ENCODE assay signal across 24 cellular contexts in genomic region chr17:72099919-72100318, GRCh38. TPM values are rescaled to one million over a fixed set of nuclear protein-coding genes. Genes with fewer than 3 reads are reported as not detected.
DNase-seq lines count a peak whose midpoint lies in the region; ATAC-seq and TF ChIP-seq lines count a peak whose summit lies in the region.
"Had no signal": no experiment of that assay in that cellular context is flagged by ENCODE, and none has a peak within 500 bp of the region (broad histone marks: within the 10 kb centered on the region; RNA-seq: fewer than 3 reads in every experiment).

No MANE protein-coding gene starts in this region.

- H3K4me3 ChIP-seq in AG04450 (ENCODE audit: low read depth, low read length) (no peak overlapping the region), fibroblast of lung (replicated peaks in 1 of 4; ENCODE audit: control extremely low read depth in 1 of 4, insufficient read depth in 1 of 4, low read depth in 3 of 4, low read length in 4 of 4) (no peak overlapping the region)
- H3K4me3 ChIP-seq: BLaER1 had no signal

- H3K27ac Mint-ChIP-seq in effector memory CD8-positive, alpha-beta T cell, result no peak overlapping the region
- H3K27ac Mint-ChIP-seq in osteocyte (ENCODE audit: unreplicated experiment), result no peak overlapping the region
- H3K27ac Mint-ChIP-seq: CD4-positive, alpha-beta T cell; HFFc6; T-cell had no signal

- H3K4me1 ChIP-seq in fibroblast of lung (ENCODE audit: control insufficient read depth, extremely low read depth, insufficient read depth, low read length), result no peaks in the 10 kb centered on the region
- H3K4me1 ChIP-seq: BLaER1 had no signal

- H3K9me3 Mint-ChIP-seq in effector memory CD8-positive, alpha-beta T cell, result peaks cover 10 to 16% of the 10 kb centered on the region in 2 donors
- H3K9me3 Mint-ChIP-seq in osteocyte (ENCODE audit: unreplicated experiment), result no peaks in the 10 kb centered on the region
- H3K9me3 Mint-ChIP-seq: CD4-positive, alpha-beta T cell had no signal

- H3K27me3 ChIP-seq in AG04450 (ENCODE audit: control insufficient read depth, insufficient read depth, low read length) (no peaks in the 10 kb centered on the region), fibroblast of lung (ENCODE audit: control insufficient read depth, insufficient read depth, low read length) (no peaks in the 10 kb centered on the region)
- H3K27me3 ChIP-seq: BLaER1 had no signal

- H3K9me3 ChIP-seq in AG04450 (ENCODE audit: control insufficient read depth, insufficient read depth, low read length) (no peaks in the 10 kb centered on the region), fibroblast of lung (ENCODE audit: control insufficient read depth, insufficient read depth, low read depth, low read length) (no peaks in the 10 kb centered on the region)

- no peaks in the 10 kb centered on the region for H3K36me3 Mint-ChIP-seq in effector memory CD8-positive, alpha-beta T cell (ENCODE audit: insufficient read depth)
- no peaks in the 10 kb centered on the region for H3K36me3 Mint-ChIP-seq in osteocyte (ENCODE audit: unreplicated experiment)
- H3K36me3 Mint-ChIP-seq: T-cell had no signal

- no peak overlapping the region for H3K4me3 Mint-ChIP-seq in effector memory CD8-positive, alpha-beta T cell
- no peak overlapping the region for H3K4me3 Mint-ChIP-seq in osteocyte (ENCODE audit: unreplicated experiment)
- H3K4me3 Mint-ChIP-seq: CD4-positive, alpha-beta T cell; HFFc6; T-cell had no signal

- ATAC-seq in effector memory CD8-positive, alpha-beta T cell (replicated peaks), result no peak
- ATAC-seq: Panc1, T-cell had no signal

- peak; percentile 54 for DNase-seq in AG04450 (ENCODE audit: low read depth, low spot score)
- DNase-seq in H4 (ENCODE audit: low spot score), result peak; percentile 70
- DNase-seq in RPMI7951 (ENCODE audit: low read depth), result peak; percentile 47
- peak; percentile 33 to 85 for DNase-seq in fibroblast of lung (ENCODE audit: low read depth in 2 of 2)
- no peak for DNase-seq in effector memory CD8-positive, alpha-beta T cell
- DNase-seq in activated CD4-positive, alpha-beta T cell treated with anti-CD3 and anti-CD28 coated beads for 48 hours, result no peak
- DNase-seq in activated gamma-delta T cell treated with Interleukin-2 at 50 U/mL for 16 hours, result no peak
- no peak for DNase-seq in osteocyte (ENCODE audit: extremely low spot score, unreplicated experiment)
- DNase-seq: CD4-positive, alpha-beta T cell; COR-L47; DMS79; HFFc6; KBM-7; NCI-H1092 treated with DMSO at 0.1 percent for 48 hours; NCI-H1436 treated with DMSO at 0.1 percent for 48 hours; NCI-H2029; NCI-H226; NCI-H510A treated with DMSO at 0.1 percent for 48 hours; NCI-H774; NK-92 treated with Interleukin-12 subunit alpha and Interleukin-12 subunit beta, amount 100 ng/mL, for 24 hours; T-cell had no signal

- H2AFZ ChIP-seq in fibroblast of lung (ENCODE audit: low read length), result no peak overlapping the region

- no peaks in the 10 kb centered on the region for H4K20me1 ChIP-seq in fibroblast of lung (ENCODE audit: control insufficient read depth, extremely low read depth, insufficient read depth, low read length)
- H4K20me1 ChIP-seq: BLaER1 had no signal

- CTCF ChIA-PET in AG04450 (lab: Charles Lee), result no interaction called here

- H3K79me2 ChIP-seq in fibroblast of lung (ENCODE audit: control insufficient read depth, insufficient read depth, low read length), result no peaks in the 10 kb centered on the region

- TF ChIP-seq CTCF in AG04450 (IDR thresholded peaks at IDR 0.05; ENCODE audit: low read depth, low read length), result no peak
- no peak for TF ChIP-seq CTCF in fibroblast of lung (conservative IDR thresholded peaks at IDR 0.05 in 1 of 2, IDR thresholded peaks at IDR 0.05 in 1 of 2; ENCODE audit: low read depth in 1 of 2, low read length in 2 of 2)
- no peak for TF ChIP-seq CTCF in osteocyte (IDR thresholded peaks at IDR 0.05)

- peaks cover 7% of the 10 kb centered on the region in 2 donors for H3K27me3 Mint-ChIP-seq in effector memory CD8-positive, alpha-beta T cell
- peaks cover 19% of the 10 kb centered on the region for H3K27me3 Mint-ChIP-seq in osteocyte (ENCODE audit: unreplicated experiment)

- no peaks in the 10 kb centered on the region for H3K36me3 ChIP-seq in fibroblast of lung (ENCODE audit: control insufficient read depth, insufficient read depth, low read length)
- H3K36me3 ChIP-seq: BLaER1 had no signal

- H3K4me1 Mint-ChIP-seq in effector memory CD8-positive, alpha-beta T cell (ENCODE audit: low read depth in 2 of 2), result no peaks in the 10 kb centered on the region
- H3K4me1 Mint-ChIP-seq in osteocyte (ENCODE audit: unreplicated experiment), result no peaks in the 10 kb centered on the region
- H3K4me1 Mint-ChIP-seq: T-cell had no signal

- peak overlapping the region; percentile 25 for H3K4me2 ChIP-seq in fibroblast of lung (ENCODE audit: extremely low read depth, insufficient read depth, low read length)
- H3K4me2 ChIP-seq: BLaER1 had no signal

- H3K27ac ChIP-seq in AG04450 (ENCODE audit: low read depth, low read length), result no peak overlapping the region
- no peak overlapping the region for H3K27ac ChIP-seq in fibroblast of lung (ENCODE audit: insufficient read depth, low read length)
- H3K27ac ChIP-seq: BLaER1 had no signal

- POLR2A ChIA-PET in AG04450 (lab: Yijun Ruan, JAX), result interaction anchor here (0.5 to 0.9 kb wide), 2 partner anchors 21 to 61 kb away, joined by 3 to 4 read pairs; partner anchors contain the start of gene SOX9

- no peak overlapping the region for H3K9ac ChIP-seq in fibroblast of lung (ENCODE audit: insufficient read depth, low read length)
- H3K9ac ChIP-seq: BLaER1 had no signal

RNA-seq across cellular contexts. Expression of gene SOX9, which starts 20.9 kb away (rescaled TPM):
- polyA plus RNA-seq in AG04450 (2011; rRNA removed), result 5.5 and 6.0 TPM in 2 replicates
- polyA minus RNA-seq in AG04450 (2011; rRNA and poly(A)+ RNA removed), result 5.0 and 6.3 TPM in 2 replicates
- 13.9 and 15.8 TPM in 2 replicates for total RNA-seq in H4 (2014; rRNA removed; shearing (Covaris generic))
- 6.7 and 9.0 TPM in 2 replicates for total RNA-seq in RPMI7951 (2014; rRNA removed; shearing (Covaris generic))
- 4.1 and 5.4 TPM in 2 replicates for total RNA-seq in fibroblast of lung
- polyA plus RNA-seq in fibroblast of lung, result 3.1 and 12.5 TPM in 2 replicates
- polyA plus RNA-seq in fibroblast of lung (2012), result 6.2 and 20.5 TPM in 2 replicates
- polyA minus RNA-seq in fibroblast of lung (ENCODE audit: low replicate concordance), result 2.3 and 5.8 TPM in 2 replicates
- total RNA-seq in osteocyte, result 1.8 and 1.9 TPM in 2 replicates
- total RNA-seq: CD4-positive, alpha-beta T cell; G401 had no signal

Comparison
In these comparisons a context has a peak if more than half of its experiments do, and no peak if none do; other contexts are left out.
1. DNase-seq: peak in AG04450 (single experiment), H4 (single experiment), RPMI7951 (single experiment) and fibroblast of lung (2 of 2); none in effector memory CD8-positive, alpha-beta T cell (0 of 3), activated CD4-positive, alpha-beta T cell treated with anti-CD3 and anti-CD28 coated beads for 48 hours (single experiment), activated gamma-delta T cell treated with Interleukin-2 at 50 U/mL for 16 hours (single experiment) and osteocyte (single experiment).